In the genomic region with DNA sequence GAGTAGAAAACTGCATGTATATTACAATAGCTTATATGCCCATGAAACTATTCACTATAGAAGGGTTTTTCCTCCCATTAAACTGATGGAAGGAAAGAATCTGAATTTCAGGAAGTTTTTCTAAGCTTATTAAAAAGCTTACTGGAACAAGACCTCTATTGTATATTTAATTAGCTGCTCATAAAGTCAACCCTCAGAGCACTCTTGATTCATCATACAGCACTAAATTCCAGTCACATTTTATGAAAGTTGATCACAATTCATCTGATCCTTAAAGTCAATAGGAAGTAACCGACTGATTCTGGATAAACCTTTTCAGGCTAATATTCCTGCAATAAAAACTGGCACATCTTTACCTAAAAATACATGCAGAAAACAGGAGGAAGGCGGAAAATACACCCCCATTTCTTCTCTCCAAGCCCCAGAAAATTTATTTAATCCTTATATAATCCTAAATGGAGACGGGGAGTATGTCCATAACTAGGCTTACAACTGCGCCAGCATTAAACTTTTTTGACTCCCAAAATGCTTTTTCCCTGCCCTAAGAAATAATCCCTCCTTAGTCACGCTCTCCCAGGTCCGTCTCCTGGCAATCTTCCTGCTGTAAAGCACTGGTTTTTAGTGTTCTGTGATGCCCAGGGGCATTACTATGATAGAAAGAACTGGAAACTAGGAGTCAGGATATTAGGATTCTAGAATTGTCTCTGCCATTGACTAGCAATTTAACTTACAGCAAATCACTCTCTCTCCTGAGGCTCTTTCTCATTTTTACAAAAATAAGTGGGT, we compare ENCODE assay signal across 10 cellular contexts.
"Had no signal": no experiment of that assay in that cellular context is flagged by ENCODE, and none has a peak within 500 bp of the region (broad histone marks: within the 10 kb centered on the region; RNA-seq: fewer than 3 reads in every experiment).

No MANE protein-coding gene starts in this region.

- ATAC-seq: activated naive CD4-positive, alpha-beta T cell treated with anti-CD3 and anti-CD28 coated beads, Interleukin-2, amount 50 U/mL, for 72 hours; sciatic nerve; stimulated activated naive B cell treated with anti-CD40 and anti-IgM and Interleukin-4, amounts not matched to agents 10 μg/mL and 1 μg/mL and 100 μg/mL, for 72 hours; WTC11 had no signal

- H3K27ac ChIP-seq: brain microvascular endothelial cell, suprapubic skin had no signal

- DNase-seq: activated CD4-positive, alpha-beta T cell treated with anti-CD3 and anti-CD28 coated beads, Interleukin-2, amount 10 ng/mL, durations not matched to agents 24 days and 14 days; amygdala; brain microvascular endothelial cell; cerebellar nuclear complex; stimulated activated CD4-positive, alpha-beta T cell treated with anti-CD3 and anti-CD28 coated beads, Interleukin-2, amount 100 ng/mL, for 24 hours; stimulated activated naive B cell treated with anti-CD40 and anti-IgM and Interleukin-4, amounts not matched to agents 10 μg/mL and 1 μg/mL and 100 μg/mL, for 72 hours had no signal
